Comparison of ENCODE assay signal across 8 cellular contexts in the genomic region with DNA sequence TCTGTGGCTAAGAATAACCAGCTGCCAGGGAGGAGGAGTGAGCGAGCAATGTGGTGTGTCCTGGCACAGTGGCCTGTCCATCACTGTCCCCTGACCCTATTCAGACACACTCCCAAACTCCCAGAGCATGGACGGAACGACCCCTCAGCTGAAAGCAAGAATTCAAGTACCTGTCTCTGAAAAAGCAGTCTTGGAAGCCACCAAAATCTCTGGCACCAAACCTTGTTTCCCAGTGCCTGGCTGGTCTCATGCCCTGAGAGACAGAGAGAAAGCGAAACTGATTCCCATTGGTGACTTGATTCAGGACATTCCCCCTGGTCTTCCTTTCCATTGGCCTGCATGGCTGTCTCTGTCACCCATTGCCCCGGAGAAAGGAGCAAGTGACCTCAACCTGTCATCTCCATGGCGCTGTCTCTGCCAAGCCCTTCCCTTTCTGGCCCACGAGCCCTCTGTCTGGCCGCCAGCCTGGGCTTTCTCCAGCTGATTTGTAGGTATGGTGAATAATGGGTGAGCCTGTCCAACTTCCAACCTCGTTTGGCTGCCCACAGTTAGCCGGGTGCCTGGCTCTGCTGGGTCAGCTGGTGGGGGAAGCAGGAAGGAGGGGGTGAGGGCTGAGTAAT. TPM values are rescaled to one million over a fixed set of nuclear protein-coding genes. Genes with fewer than 3 reads are reported as not detected.
DNase-seq lines count a peak whose midpoint lies in the region; ATAC-seq, FAIRE-seq and TF ChIP-seq lines count a peak whose summit lies in the region.

A gene with protein sequence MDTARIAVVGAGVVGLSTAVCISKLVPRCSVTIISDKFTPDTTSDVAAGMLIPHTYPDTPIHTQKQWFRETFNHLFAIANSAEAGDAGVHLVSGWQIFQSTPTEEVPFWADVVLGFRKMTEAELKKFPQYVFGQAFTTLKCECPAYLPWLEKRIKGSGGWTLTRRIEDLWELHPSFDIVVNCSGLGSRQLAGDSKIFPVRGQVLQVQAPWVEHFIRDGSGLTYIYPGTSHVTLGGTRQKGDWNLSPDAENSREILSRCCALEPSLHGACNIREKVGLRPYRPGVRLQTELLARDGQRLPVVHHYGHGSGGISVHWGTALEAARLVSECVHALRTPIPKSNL (minus strand): TSS at position 279 of the 620 bp plus-strand sequence. CDS start 2,113 bp downstream, outside the sequence.

- no peak within 1 kb of the TSS for H3K27ac Mint-ChIP-seq in astrocyte (ENCODE audit: unreplicated experiment)

- DNase-seq in A549 (ENCODE audit: low read depth in 1 of 2, low spot score in 1 of 2) (no peak), HS-5 (ENCODE audit: low read depth) (peak; percentile 29), astrocyte (ENCODE audit: low read depth) (peak; percentile 48), kidney (peak; percentile 87), HT-29 (ENCODE audit: low spot score) (no peak)
- DNase-seq in stimulated activated naive CD8-positive, alpha-beta T cell treated with anti-CD3 and anti-CD28 coated beads, Interleukin-15, Interleukin-2, amounts not matched to agents 100 U/mL and 50 U/mL, for 24 hours, result no peak

- no peaks in the 10 kb centered on the region for H4K20me1 ChIP-seq in astrocyte (ENCODE audit: insufficient read depth, low read length)

- H3K4me1 Mint-ChIP-seq in astrocyte (ENCODE audit: low read depth, unreplicated experiment), result no peaks in the 10 kb centered on the region

- H3K79me2 ChIP-seq in astrocyte (ENCODE audit: insufficient read depth, low read length), result no peaks in the 10 kb centered on the region

- no peak within 1 kb of the TSS for H3K4me3 Mint-ChIP-seq in astrocyte (ENCODE audit: unreplicated experiment)

- TF ChIP-seq CTCF in A549 (IDR thresholded peaks at IDR 0.05) (no peak), astrocyte (IDR thresholded peaks at IDR 0.05; ENCODE audit: insufficient read depth, low read depth, low read length) (no peak), kidney (IDR thresholded peaks at IDR 0.05; ENCODE audit: borderline replicate concordance, extremely low read depth, insufficient read depth) (no peak)

- intact Hi-C loops in kidney (cut with DNase I), result no loop called here

- ATAC-seq in A549, result peak in 1 of 2 experiments; percentile 66; a peak in 4 of 6 replicates
- peak; percentile 32 for ATAC-seq in stimulated activated naive CD8-positive, alpha-beta T cell treated with anti-CD3 and anti-CD28 coated beads, Interleukin-15, Interleukin-2, amounts not matched to agents 100 U/mL and 50 U/mL, for 24 hours
- ATAC-seq in HG02571 (IDR thresholded peaks at IDR 0.05; ENCODE audit: unreplicated experiment), result no peak
- ATAC-seq in GM19351 (IDR thresholded peaks at IDR 0.05; ENCODE audit: unreplicated experiment), result no peak

- 33% methylated on average over 6 of the region's 10 CpGs for WGBS in A549 (ENCODE audit: missing lambda C conversion rate)

- H3K27ac ChIP-seq in A549 (no peak within 1 kb of the TSS), astrocyte (ENCODE audit: low read depth, low read length) (no peak within 1 kb of the TSS), kidney (ENCODE audit: low read depth in 2 of 2, low read length in 2 of 2) (peak within 1 kb of the TSS; percentile 66 to 85)

- CTCF ChIA-PET in A549 (lab: Yijun Ruan, JAX), result no interaction called here

- H3K9me3 Mint-ChIP-seq in astrocyte (ENCODE audit: unreplicated experiment), result no peaks in the 10 kb centered on the region

- peak within 1 kb of the TSS; percentile 71 for H2AFZ ChIP-seq in astrocyte (ENCODE audit: low read depth, low read length)

- FAIRE-seq in A549 (lab: Jason Lieb, UNC) (no peak), astrocyte (lab: Jason Lieb, UNC) (no peak), kidney (lab: Jason Lieb, UNC) (peak; percentile 35)

- H3K4me2 ChIP-seq in A549, result peak within 1 kb of the TSS; percentile 10; the same call in 1 of the 3 replicates
- H3K4me2 ChIP-seq in astrocyte (ENCODE audit: low read length), result peak within 1 kb of the TSS; percentile 76

- H3K36me3 ChIP-seq in astrocyte (ENCODE audit: insufficient read depth, low read length) (no peaks in the 10 kb centered on the region), kidney (ENCODE audit: control insufficient read depth in 1 of 2, insufficient read depth in 2 of 2, low read length in 2 of 2) (no peaks in the 10 kb centered on the region)

- TF ChIP-seq POLR2A in A549 (IDR thresholded peaks at IDR 0.05; ENCODE audit: low read length), result no peak

- no peak for TF ChIP-seq RAD21 in A549 (conservative IDR thresholded peaks at IDR 0.05 in 1 of 2, IDR thresholded peaks at IDR 0.05 in 1 of 2)

- H3K36me3 Mint-ChIP-seq in astrocyte (ENCODE audit: low read depth, unreplicated experiment), result peaks cover 2% of the 10 kb centered on the region

- POLR2A ChIA-PET in A549 (lab: Yijun Ruan, JAX), result no interaction called here

- H3K4me3 ChIP-seq in A549 (no peak within 1 kb of the TSS), astrocyte (ENCODE audit: insufficient read depth, low read depth, low read length) (peak within 1 kb of the TSS; percentile 33), kidney (ENCODE audit: low read length in 2 of 2) (peak within 1 kb of the TSS; percentile 73 to 79)

- peaks cover 12% of the 10 kb centered on the region for H3K27me3 Mint-ChIP-seq in astrocyte (ENCODE audit: low read depth, unreplicated experiment)

- H3K9me3 ChIP-seq in A549 (no peaks in the 10 kb centered on the region), astrocyte (ENCODE audit: insufficient read depth, low read depth, low read length) (no peaks in the 10 kb centered on the region), kidney (ENCODE audit: control insufficient read depth in 1 of 2, low read length in 2 of 2) (no peaks in the 10 kb centered on the region)

- H3K4me1 ChIP-seq in A549 (no peaks in the 10 kb centered on the region), astrocyte (ENCODE audit: insufficient read depth, low read length) (no peaks in the 10 kb centered on the region), kidney (ENCODE audit: control insufficient read depth in 1 of 2, insufficient read depth in 1 of 2, low read depth in 1 of 2, low read length in 2 of 2) (peaks cover 13% of the 10 kb centered on the region in 2 donors)

- no peaks in the 10 kb centered on the region for H3K27me3 ChIP-seq in astrocyte (ENCODE audit: insufficient read depth, low read length)

- H3K9ac ChIP-seq in astrocyte (ENCODE audit: low read length) (no peak within 1 kb of the TSS), kidney (ENCODE audit: low read length in 2 of 2) (peak within 1 kb of the TSS; percentile 7 to 48)

- TF ChIP-seq EP300 in A549 (IDR thresholded peaks at IDR 0.05), result no peak

TF ChIP-seq in A549, 52 proteins besides CTCF, POLR2A, EP300 and RAD21:
- TF ChIP-seq NFE2L2 (conservative IDR thresholded peaks at IDR 0.05; ENCODE audit: low read length), result no peak
- no peak for TF ChIP-seq HOXA7 (CRISPR knock-in tag; IDR thresholded peaks at IDR 0.05)
- no peak for TF ChIP-seq CHD2 (IDR thresholded peaks at IDR 0.05; ENCODE audit: low read length, partially characterized antibody)
- no peak for TF ChIP-seq HEYL (CRISPR knock-in tag; IDR thresholded peaks at IDR 0.05)
- TF ChIP-seq MAZ (IDR thresholded peaks at IDR 0.05; ENCODE audit: borderline replicate concordance, low read depth, low read length), result no peak
- TF ChIP-seq, protein P1, sequence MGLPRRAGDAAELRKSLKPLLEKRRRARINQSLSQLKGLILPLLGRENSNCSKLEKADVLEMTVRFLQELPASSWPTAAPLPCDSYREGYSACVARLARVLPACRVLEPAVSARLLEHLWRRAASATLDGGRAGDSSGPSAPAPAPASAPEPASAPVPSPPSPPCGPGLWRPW (IDR thresholded peaks at IDR 0.05), result no peak
- TF ChIP-seq, protein P2, sequence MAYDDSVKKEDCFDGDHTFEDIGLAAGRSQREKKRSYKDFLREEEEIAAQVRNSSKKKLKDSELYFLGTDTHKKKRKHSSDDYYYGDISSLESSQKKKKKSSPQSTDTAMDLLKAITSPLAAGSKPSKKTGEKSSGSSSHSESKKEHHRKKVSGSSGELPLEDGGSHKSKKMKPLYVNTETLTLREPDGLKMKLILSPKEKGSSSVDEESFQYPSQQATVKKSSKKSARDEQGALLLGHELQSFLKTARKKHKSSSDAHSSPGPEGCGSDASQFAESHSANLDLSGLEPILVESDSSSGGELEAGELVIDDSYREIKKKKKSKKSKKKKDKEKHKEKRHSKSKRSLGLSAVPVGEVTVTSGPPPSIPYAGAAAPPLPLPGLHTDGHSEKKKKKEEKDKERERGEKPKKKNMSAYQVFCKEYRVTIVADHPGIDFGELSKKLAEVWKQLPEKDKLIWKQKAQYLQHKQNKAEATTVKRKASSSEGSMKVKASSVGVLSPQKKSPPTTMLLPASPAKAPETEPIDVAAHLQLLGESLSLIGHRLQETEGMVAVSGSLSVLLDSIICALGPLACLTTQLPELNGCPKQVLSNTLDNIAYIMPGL (CRISPR knock-in tag; IDR thresholded peaks at IDR 0.05; ENCODE audit: borderline replicate concordance), result no peak
- no peak for TF ChIP-seq JUNB (IDR thresholded peaks at IDR 0.05)
- TF ChIP-seq CBX2 (IDR thresholded peaks at IDR 0.05; ENCODE audit: borderline replicate concordance, low read depth), result no peak
- no peak for TF ChIP-seq EHMT2 (IDR thresholded peaks at IDR 0.05; ENCODE audit: low read depth)
- TF ChIP-seq EHF (CRISPR knock-in tag; IDR thresholded peaks at IDR 0.05), result no peak
- TF ChIP-seq JUN (IDR thresholded peaks at IDR 0.05), result no peak
- no peak for TF ChIP-seq HDAC2 (IDR thresholded peaks at IDR 0.05)
- TF ChIP-seq CHD4 (IDR thresholded peaks at IDR 0.05; ENCODE audit: borderline replicate concordance), result no peak
- no peak for TF ChIP-seq RCOR1 (IDR thresholded peaks at IDR 0.05; ENCODE audit: low read depth, low read length)
- TF ChIP-seq ZC3H11A (IDR thresholded peaks at IDR 0.05), result no peak
- TF ChIP-seq FOSL2 (IDR thresholded peaks at IDR 0.05), result no peak
- no peak for TF ChIP-seq FOSL2 (CRISPR knock-in tag; IDR thresholded peaks at IDR 0.05)
- no peak for TF ChIP-seq SREBF2 (IDR thresholded peaks at IDR 0.05)
- TF ChIP-seq NPAS2 (CRISPR knock-in tag; IDR thresholded peaks at IDR 0.05; ENCODE audit: borderline replicate concordance), result no peak
- no peak for TF ChIP-seq ZFP36 (IDR thresholded peaks at IDR 0.05; ENCODE audit: borderline replicate concordance, partially characterized antibody)

RNA-seq across cellular contexts. Expression of the gene that starts here (rescaled TPM):
- polyA plus RNA-seq in A549 (2011; rRNA removed) (0.04 and 0.11 TPM in 2 replicates), A549 (2017; fragmentation: RNase III; extraction: RNeasy Plus Mini Kit Qiagen cat#74134 plus additional on column Dnase treatment) (0.05 to 0.08 TPM in 2 of 3 replicates, not detected in the other), kidney (ENCODE audit: insufficient read depth, low read depth, low replicate concordance) (13.4 TPM)
- polyA plus RNA-seq in A549 (2012; cell fraction: cytosol; rRNA removed), result 0.01 TPM in 1 of 2 replicates, not detected in the other
- not detected in 2 replicates for polyA plus RNA-seq in A549 (2012; cell fraction: nucleus; rRNA removed)
- 0.08 TPM in 1 of 2 replicates, not detected in the other for polyA minus RNA-seq in A549 (2011; rRNA and poly(A)+ RNA removed)
- total RNA-seq in astrocyte (not detected in 2 replicates), kidney (3.6 TPM)
- not detected in 2 replicates for total RNA-seq in HT-29 (2014; rRNA removed; shearing (Covaris generic))

Comparison
In these comparisons a context has a peak if more than half of its experiments do, and no peak if none do; other contexts are left out.
1. RNA of the gene that starts here (polyA plus RNA-seq): 13.4 TPM in kidney (single experiment); 0.01 to 0.11 TPM in A549; every median in the first group is over 10 times any median in the second.
2. Peak in DNase-seq, H3K4me3 ChIP-seq and H3K4me2 ChIP-seq in astrocyte; RNA of the gene not detected or under 1 TPM.
3. DNase-seq: peak in HS-5 (single experiment) and kidney (single experiment); none in A549 (0 of 2), stimulated activated naive CD8-positive, alpha-beta T cell treated with anti-CD3 and anti-CD28 coated beads, Interleukin-15, Interleukin-2, amounts not matched to agents 100 U/mL and 50 U/mL, for 24 hours (single experiment) and HT-29 (single experiment).
4. H3K27ac ChIP-seq: peak in kidney (2 of 2); none in A549 (0 of 2) and astrocyte (single experiment).